ENCODE assay signal across 38 cellular contexts in genomic region chr5:7634837-7635236, GRCh38.
"Had no signal": no experiment of that assay in that cellular context is flagged by ENCODE, and none has a peak within 500 bp of the region (broad histone marks: within the 10 kb centered on the region; RNA-seq: fewer than 3 reads in every experiment).

No MANE protein-coding gene starts in this region.

- H3K9me3 ChIP-seq: adrenal gland, ascending aorta, body of pancreas, breast epithelium had no signal

- H3K27ac Mint-ChIP-seq: activated naive CD4-positive, alpha-beta T cell treated with anti-CD3 and anti-CD28 coated beads for 36 hours; activated naive CD4-positive, alpha-beta T cell treated with anti-CD3 and anti-CD28 coated beads, Interleukin-2, amount 10 ng/mL, durations not matched to agents 7 days and 5 days; activated naive CD4-positive, alpha-beta T cell treated with anti-CD3 and anti-CD28 coated beads, Interleukin-2, amount 50 U/mL, for 24 hours; activated naive CD4-positive, alpha-beta T cell treated with anti-CD3 and anti-CD28 coated beads, Interleukin-2, amount 50 U/mL, for 72 hours; activated naive CD8-positive, alpha-beta T cell; activated naive CD8-positive, alpha-beta T cell treated with anti-CD3 and anti-CD28 coated beads for 36 hours; activated naive CD8-positive, alpha-beta T cell treated with anti-CD3 and anti-CD28 coated beads, Interleukin-2, amount 10 ng/mL, durations not matched to agents 7 days and 5 days; activated naive CD8-positive, alpha-beta T cell treated with anti-CD3 and anti-CD28 coated beads, Interleukin-2, amount 50 U/mL, for 24 hours; activated T-cell treated with anti-CD3 and anti-CD28 coated beads, Interleukin-2, amount 50 U/mL, for 24 hours; activated T-cell treated with anti-CD3 and anti-CD28 coated beads, Interleukin-2, amount 50 U/mL, for 72 hours; activated T-helper 1 cell treated with anti-CD3 and anti-CD28 coated beads, Interleukin-12 subunit alpha, Interleukin-12 subunit beta, Interleukin-2, Interleukin-4 antibody, amounts not matched to agents 30 ng/mL and 10 ng/mL and 1 ng/mL, durations not matched to agents 14 hours and 24 hours and 36 hours; activated T-helper 17 cell treated with anti-CD3 and anti-CD28 coated beads, Interleukin-2, amount 50 U/mL, for 72 hours; activated T-helper 2 cell treated with anti-CD3 and anti-CD28 coated beads, Interferon-gamma antibody, Interleukin-2, Interleukin-4, amounts not matched to agents 10 μg/mL and 5 μg/mL and 100 μg/mL, durations not matched to agents 14 hours and 24 hours and 36 hours; brain had no signal

- H3K36me3 Mint-ChIP-seq: activated naive CD4-positive, alpha-beta T cell treated with anti-CD3 and anti-CD28 coated beads, Interleukin-2, amount 10 ng/mL, durations not matched to agents 7 days and 5 days; activated naive CD4-positive, alpha-beta T cell treated with anti-CD3 and anti-CD28 coated beads, Interleukin-2, amount 50 U/mL, for 24 hours; activated naive CD8-positive, alpha-beta T cell; activated naive CD8-positive, alpha-beta T cell treated with anti-CD3 and anti-CD28 coated beads for 36 hours; activated naive CD8-positive, alpha-beta T cell treated with anti-CD3 and anti-CD28 coated beads, Interleukin-2, amount 10 ng/mL, durations not matched to agents 7 days and 5 days; brain had no signal

- ATAC-seq: activated naive CD4-positive, alpha-beta T cell treated with anti-CD3 and anti-CD28 coated beads, Interleukin-2, amount 50 U/mL, for 72 hours; activated naive CD8-positive, alpha-beta T cell treated with anti-CD3 and anti-CD28 coated beads, Interleukin-2, amount 50 U/mL, for 24 hours; activated T-cell treated with anti-CD3 and anti-CD28 coated beads, Interleukin-2, amount 50 U/mL, for 4 hours; activated T-cell treated with anti-CD3 and anti-CD28 coated beads, Interleukin-2, amount 50 U/mL, for 72 hours; activated T-helper 17 cell treated with anti-CD3 and anti-CD28 coated beads, Interleukin-2, amount 50 U/mL, for 72 hours; body of pancreas had no signal

- H3K4me1 ChIP-seq: adrenal gland, ascending aorta, body of pancreas, breast epithelium had no signal

- H3K4me3 Mint-ChIP-seq: activated naive CD4-positive, alpha-beta T cell treated with anti-CD3 and anti-CD28 coated beads for 36 hours; activated naive CD4-positive, alpha-beta T cell treated with anti-CD3 and anti-CD28 coated beads, Interleukin-2, amount 10 ng/mL, durations not matched to agents 7 days and 5 days; activated naive CD4-positive, alpha-beta T cell treated with anti-CD3 and anti-CD28 coated beads, Interleukin-2, amount 50 U/mL, for 24 hours; activated naive CD8-positive, alpha-beta T cell; activated naive CD8-positive, alpha-beta T cell treated with anti-CD3 and anti-CD28 coated beads for 36 hours; activated naive CD8-positive, alpha-beta T cell treated with anti-CD3 and anti-CD28 coated beads, Interleukin-2, amount 10 ng/mL, durations not matched to agents 7 days and 5 days; activated naive CD8-positive, alpha-beta T cell treated with anti-CD3 and anti-CD28 coated beads, Interleukin-2, amount 50 U/mL, for 24 hours; activated T-cell treated with anti-CD3 and anti-CD28 coated beads, Interleukin-2, amount 50 U/mL, for 24 hours; activated T-cell treated with anti-CD3 and anti-CD28 coated beads, Interleukin-2, amount 50 U/mL, for 4 hours; activated T-cell treated with anti-CD3 and anti-CD28 coated beads, Interleukin-2, amount 50 U/mL, for 72 hours; activated T-helper 1 cell treated with anti-CD3 and anti-CD28 coated beads, Interleukin-12 subunit alpha, Interleukin-12 subunit beta, Interleukin-2, Interleukin-4 antibody, amounts not matched to agents 30 ng/mL and 10 ng/mL and 1 ng/mL, durations not matched to agents 14 hours and 24 hours and 36 hours; activated T-helper 17 cell treated with anti-CD3 and anti-CD28 coated beads, Interleukin-2, amount 50 U/mL, for 72 hours; brain; central memory CD8-positive, alpha-beta T cell had no signal

- H3K27ac ChIP-seq: adrenal gland, ascending aorta, body of pancreas, brain microvascular endothelial cell, breast epithelium, cardiac muscle cell had no signal

- H3K4me1 Mint-ChIP-seq: activated naive CD4-positive, alpha-beta T cell treated with anti-CD3 and anti-CD28 coated beads, Interleukin-2, amount 10 ng/mL, durations not matched to agents 7 days and 5 days; activated naive CD4-positive, alpha-beta T cell treated with anti-CD3 and anti-CD28 coated beads, Interleukin-2, amount 50 U/mL, for 24 hours; activated naive CD8-positive, alpha-beta T cell treated with anti-CD3 and anti-CD28 coated beads for 36 hours; activated naive CD8-positive, alpha-beta T cell treated with anti-CD3 and anti-CD28 coated beads, Interleukin-2, amount 10 ng/mL, durations not matched to agents 7 days and 5 days; activated naive CD8-positive, alpha-beta T cell treated with anti-CD3 and anti-CD28 coated beads, Interleukin-2, amount 50 U/mL, for 24 hours; activated T-helper 17 cell treated with anti-CD3 and anti-CD28 coated beads, Interleukin-2, amount 50 U/mL, for 72 hours; brain; central memory CD8-positive, alpha-beta T cell had no signal

- H3K36me3 ChIP-seq: adrenal gland, ascending aorta, brain microvascular endothelial cell, breast epithelium, cardiac muscle cell had no signal

- H3K9me3 Mint-ChIP-seq: activated naive CD4-positive, alpha-beta T cell treated with anti-CD3 and anti-CD28 coated beads, Interleukin-2, amount 10 ng/mL, durations not matched to agents 7 days and 5 days; activated naive CD8-positive, alpha-beta T cell treated with anti-CD3 and anti-CD28 coated beads for 36 hours; activated naive CD8-positive, alpha-beta T cell treated with anti-CD3 and anti-CD28 coated beads, Interleukin-2, amount 10 ng/mL, durations not matched to agents 7 days and 5 days; activated T-helper 1 cell treated with anti-CD3 and anti-CD28 coated beads, Interleukin-12 subunit alpha, Interleukin-12 subunit beta, Interleukin-2, Interleukin-4 antibody, amounts not matched to agents 30 ng/mL and 10 ng/mL and 1 ng/mL, durations not matched to agents 14 hours and 24 hours and 36 hours; activated T-helper 2 cell treated with anti-CD3 and anti-CD28 coated beads, Interferon-gamma antibody, Interleukin-2, Interleukin-4, amounts not matched to agents 10 μg/mL and 5 μg/mL and 100 μg/mL, durations not matched to agents 14 hours and 24 hours and 36 hours had no signal

- H3K27me3 Mint-ChIP-seq: activated naive CD4-positive, alpha-beta T cell treated with anti-CD3 and anti-CD28 coated beads, Interleukin-2, amount 10 ng/mL, durations not matched to agents 7 days and 5 days; activated naive CD4-positive, alpha-beta T cell treated with anti-CD3 and anti-CD28 coated beads, Interleukin-2, amount 50 U/mL, for 24 hours; activated naive CD8-positive, alpha-beta T cell; activated naive CD8-positive, alpha-beta T cell treated with anti-CD3 and anti-CD28 coated beads for 36 hours; activated naive CD8-positive, alpha-beta T cell treated with anti-CD3 and anti-CD28 coated beads, Interleukin-2, amount 10 ng/mL, durations not matched to agents 7 days and 5 days; activated naive CD8-positive, alpha-beta T cell treated with anti-CD3 and anti-CD28 coated beads, Interleukin-2, amount 50 U/mL, for 24 hours; activated T-cell treated with anti-CD3 and anti-CD28 coated beads, Interleukin-2, amount 50 U/mL, for 24 hours; brain; central memory CD8-positive, alpha-beta T cell had no signal

- H3K4me3 ChIP-seq: adrenal gland, ascending aorta, body of pancreas, breast epithelium, cardiac muscle cell had no signal

- DNase-seq: activated effector memory CD4-positive, alpha-beta T cell treated with anti-CD3 and anti-CD28 coated beads, Interleukin-2, amount 50 U/mL, for 16 hours; activated effector memory CD4-positive, alpha-beta T cell treated with Interleukin-2 at 50 U/mL for 16 hours; activated gamma-delta T cell; activated gamma-delta T cell treated with Interleukin-2 at 50 U/mL for 16 hours; activated naive CD4-positive, alpha-beta T cell; activated naive CD4-positive, alpha-beta T cell treated with anti-CD3 and anti-CD28 coated beads for 36 hours; activated naive CD4-positive, alpha-beta T cell treated with anti-CD3 and anti-CD28 coated beads, Interleukin-2, amount 10 ng/mL, durations not matched to agents 7 days and 5 days; activated naive CD4-positive, alpha-beta T cell treated with anti-CD3 and anti-CD28 coated beads, Interleukin-2, amount 50 U/mL, for 16 hours; activated naive CD4-positive, alpha-beta T cell treated with Interleukin-2 at 50 U/mL for 16 hours; activated naive CD8-positive, alpha-beta T cell treated with anti-CD3 and anti-CD28 coated beads for 36 hours; activated naive CD8-positive, alpha-beta T cell treated with anti-CD3 and anti-CD28 coated beads, Interleukin-2, amount 10 ng/mL, durations not matched to agents 7 days and 5 days; activated naive CD8-positive, alpha-beta T cell treated with anti-CD3 and anti-CD28 coated beads, Interleukin-2, amount 50 U/mL, for 24 hours; activated T-cell treated with anti-CD3 and anti-CD28 coated beads, Interleukin-2, amount 50 U/mL, for 1 hour; activated T-cell treated with anti-CD3 and anti-CD28 coated beads, Interleukin-2, amount 50 U/mL, for 24 hours; activated T-cell treated with anti-CD3 and anti-CD28 coated beads, Interleukin-2, amount 50 U/mL, for 4 hours; activated T-cell treated with anti-CD3 and anti-CD28 coated beads, Interleukin-2, amount 50 U/mL, for 48 hours; activated T-cell treated with anti-CD3 and anti-CD28 coated beads, Interleukin-2, amount 50 U/mL, for 72 hours; adrenal gland; amniotic stem cell; amygdala; anterior cingulate cortex; aorta; body of pancreas; brain microvascular endothelial cell; caudate nucleus; central memory CD4-positive, alpha-beta T cell; cerebellar nuclear complex had no signal

- H3K27me3 ChIP-seq: adrenal gland, ascending aorta, body of pancreas, brain microvascular endothelial cell, breast epithelium, cardiac muscle cell had no signal
